13 cellular contexts compared by ENCODE assay signal in the genomic region with DNA sequence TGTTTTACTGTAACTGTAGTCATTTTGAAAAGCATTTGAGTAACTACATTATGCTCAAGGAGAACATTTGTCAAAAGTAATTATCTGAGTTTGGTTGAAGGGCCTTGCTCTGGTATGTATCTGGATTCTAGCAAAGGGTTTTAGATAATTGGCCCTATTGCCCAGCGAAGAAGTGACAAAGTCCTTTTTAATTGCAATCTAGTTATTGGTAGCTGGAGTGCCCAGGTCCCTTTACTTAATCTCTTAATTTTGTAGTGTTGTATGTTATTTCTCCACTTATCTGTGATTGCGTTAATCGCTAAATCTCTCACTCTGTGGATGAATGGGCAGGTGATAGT. TPM values are rescaled to one million over a fixed set of nuclear protein-coding genes. Genes with fewer than 3 reads are reported as not detected.
A peak's percentile ranks its signal among the peaks of the same experiment; 100 is the strongest.
DNase-seq lines count a peak whose midpoint lies in the region; ATAC-seq and TF ChIP-seq lines count a peak whose summit lies in the region.
"Had no signal": no experiment of that assay in that cellular context is flagged by ENCODE, and none has a peak within 500 bp of the region (broad histone marks: within the 10 kb centered on the region; RNA-seq: fewer than 3 reads in every experiment).

No MANE protein-coding gene starts in this region.

- no peak for DNase-seq in right atrium auricular region (ENCODE audit: low spot score)
- DNase-seq in Right ventricle myocardium superior = no peak
- no peak for DNase-seq in esophagus squamous epithelium (lab: John Stamatoyannopoulos, UW)
- DNase-seq in trophoblast cell = no peak
- DNase-seq in NCI-H2227 treated with DMSO at 0.1 percent for 48 hours (lab: John Stamatoyannopoulos, UW) = no peak
- DNase-seq in NCI-H1694 treated with DMSO at 0.1 percent for 48 hours (lab: John Stamatoyannopoulos, UW) = no peak
- no peak for DNase-seq in MV-4-11 (lab: John Stamatoyannopoulos, UW)
- DNase-seq in stimulated activated CD4-positive, alpha-beta T cell treated with anti-CD3 and anti-CD28 coated beads, Interleukin-12 subunit alpha, Interleukin-12 subunit beta, amount 100 ng/mL, for 4 hours = no peak
- DNase-seq: activated CD4-positive, alpha-beta memory T cell treated with anti-CD3 and anti-CD28 coated beads for 36 hours; DMS 273 treated with DMSO at 0.1 percent for 48 hours; HFFc6; NCI-H1092 had no signal

- no peak overlapping the region for H4K12ac ChIP-seq in trophoblast cell (ENCODE audit: low read depth, low read length)

- no peak overlapping the region for H4K8ac ChIP-seq in trophoblast cell (ENCODE audit: low read depth, low read length)

- no peak overlapping the region for H2AK5ac ChIP-seq in trophoblast cell (ENCODE audit: low read length)

- H3K23ac ChIP-seq in trophoblast cell (ENCODE audit: low read length) = no peak overlapping the region

- no peak overlapping the region for H2BK5ac ChIP-seq in trophoblast cell (ENCODE audit: low read depth, low read length, poor library complexity)

- peaks cover 11% of the 10 kb centered on the region for H3K79me1 ChIP-seq in trophoblast cell (ENCODE audit: low read length)

- H3K4me1 ChIP-seq in right atrium auricular region (peaks cover 0 to 8% of the 10 kb centered on the region in 2 donors), esophagus squamous epithelium (peaks cover 2 to 20% (median 5%) of the 10 kb centered on the region in 3 donors), trophoblast cell (ENCODE audit: control insufficient read depth in 1 of 2, insufficient read depth in 2 of 2, low read length in 2 of 2) (no peaks in the 10 kb centered on the region)

- no peaks in the 10 kb centered on the region for H3K36me3 ChIP-seq in right atrium auricular region
- no peaks in the 10 kb centered on the region for H3K36me3 ChIP-seq in esophagus squamous epithelium
- H3K36me3 ChIP-seq in trophoblast cell (ENCODE audit: control insufficient read depth in 1 of 2, insufficient read depth in 2 of 2, low read length in 2 of 2) = no peaks in the 10 kb centered on the region

- H3K14ac ChIP-seq in trophoblast cell (ENCODE audit: low read length) = no peak overlapping the region

- ATAC-seq in Right ventricle myocardium superior (ENCODE audit: poor library complexity) = no peak

- no peak overlapping the region for H2BK120ac ChIP-seq in trophoblast cell (ENCODE audit: insufficient read depth, low read length, poor library complexity)

- H4K91ac ChIP-seq in trophoblast cell (ENCODE audit: low read depth, low read length) = no peak overlapping the region

- H3K9ac ChIP-seq in trophoblast cell (ENCODE audit: low read length) = no peak overlapping the region

- no peak for TF ChIP-seq POLR2A in esophagus squamous epithelium (IDR thresholded peaks at IDR 0.05)

- H3K18ac ChIP-seq in trophoblast cell (ENCODE audit: low read length) = no peak overlapping the region

- peak overlapping the region; percentile 84 to 91 for H3K27ac ChIP-seq in right atrium auricular region
- peak overlapping the region in 1 of 4 donors; percentile 11 for H3K27ac ChIP-seq in esophagus squamous epithelium
- no peak overlapping the region for H3K27ac ChIP-seq in trophoblast cell (ENCODE audit: low read depth, low read length)

- H3K79me2 ChIP-seq in trophoblast cell (ENCODE audit: control insufficient read depth, insufficient read depth, low read length, poor library complexity) = peaks cover 5% of the 10 kb centered on the region

- no peak overlapping the region for H3K4ac ChIP-seq in trophoblast cell (ENCODE audit: low read depth, low read length)

- peak overlapping the region; percentile 79 for H3K4me2 ChIP-seq in trophoblast cell (ENCODE audit: low read length)

- H3K4me3 ChIP-seq in right atrium auricular region = peak overlapping the region; percentile 65 to 70
- H3K4me3 ChIP-seq in esophagus squamous epithelium = peak overlapping the region in 3 of 4 donors; percentile 61 to 80 (median 64)
- no peak overlapping the region for H3K4me3 ChIP-seq in trophoblast cell (ENCODE audit: low read depth, low read length)

- no peak overlapping the region for H2BK12ac ChIP-seq in trophoblast cell (ENCODE audit: low read length)

- no peaks in the 10 kb centered on the region for H3K27me3 ChIP-seq in right atrium auricular region
- peaks cover 0 to 49% (median 0%) of the 10 kb centered on the region in 4 donors for H3K27me3 ChIP-seq in esophagus squamous epithelium
- H3K27me3 ChIP-seq in trophoblast cell (ENCODE audit: insufficient read depth, low read length) = no peaks in the 10 kb centered on the region

- no peaks in the 10 kb centered on the region for H3K9me3 ChIP-seq in right atrium auricular region
- H3K9me3 ChIP-seq in esophagus squamous epithelium = no peaks in the 10 kb centered on the region
- H3K9me3 ChIP-seq in trophoblast cell (ENCODE audit: insufficient read depth, low read depth, low read length) = peaks cover 2% of the 10 kb centered on the region

- intact Hi-C loops in Right ventricle myocardium superior (cut with DNase I) (no loop called here), esophagus squamous epithelium (cut with DNase I) (no loop called here)

- 71 to 84% methylated on average over 3 of the region's 3 CpGs for WGBS in esophagus squamous epithelium, 2 donors
- no CpG with 5 or more reads among the region's 3 CpGs for WGBS in trophoblast cell (ENCODE audit: extremely low coverage, insufficient coverage, insufficient read length)

- no peak overlapping the region for H2AFZ ChIP-seq in trophoblast cell (ENCODE audit: insufficient read depth, low read length, poor library complexity)

- no peak for TF ChIP-seq CTCF in right atrium auricular region (IDR thresholded peaks at IDR 0.05)
- TF ChIP-seq CTCF in esophagus squamous epithelium (IDR thresholded peaks at IDR 0.05) = no peak

RNA-seq across cellular contexts. Expression of a gene that starts 1.8 kb away (rescaled TPM):
- total RNA-seq in right atrium auricular region (1 to 10 TPM; 2.6 to 4.8 TPM), Right ventricle myocardium superior (3.6 TPM), esophagus squamous epithelium (under 1 TPM in 3 of 4 donors, not detected in 1; 0.18 to 0.57 (median 0.18) TPM)
- polyA plus RNA-seq in trophoblast cell (2013) = 5.7 and 6.7 TPM in 2 replicates
- total RNA-seq: activated CD4-positive, alpha-beta memory T cell treated with anti-CD3 and anti-CD28 coated beads for 36 hours; HFFc6; SK-MEL-5 had no signal
